In genomic region chr2:18268400-18268799, GRCh38 we compare ENCODE assay signal across 1 cellular context.
TF ChIP-seq lines count a peak whose summit lies in the region.

No MANE protein-coding gene starts in this region.

TF ChIP-seq in IMR-90, 13 proteins besides CTCF, POLR2A, EP300 and RAD21 (continued from another document):
- TF ChIP-seq MAFK (IDR thresholded peaks at IDR 0.05; ENCODE audit: low read depth, low read length) (no peak), BHLHE40 (IDR thresholded peaks at IDR 0.05; ENCODE audit: low read depth, low read length) (no peak), CEBPB (IDR thresholded peaks at IDR 0.05; ENCODE audit: low read depth, low read length) (no peak), FOS (IDR thresholded peaks at IDR 0.05; ENCODE audit: low read depth, low read length) (no peak), RFX5 (IDR thresholded peaks at IDR 0.05; ENCODE audit: low read depth, low read length) (no peak), USF2 (IDR thresholded peaks at IDR 0.05; ENCODE audit: low read depth, low read length) (no peak), CHD1 (IDR thresholded peaks at IDR 0.05; ENCODE audit: low read depth, low read length) (no peak)
